9 cellular contexts compared by ENCODE assay signal in the genomic region with DNA sequence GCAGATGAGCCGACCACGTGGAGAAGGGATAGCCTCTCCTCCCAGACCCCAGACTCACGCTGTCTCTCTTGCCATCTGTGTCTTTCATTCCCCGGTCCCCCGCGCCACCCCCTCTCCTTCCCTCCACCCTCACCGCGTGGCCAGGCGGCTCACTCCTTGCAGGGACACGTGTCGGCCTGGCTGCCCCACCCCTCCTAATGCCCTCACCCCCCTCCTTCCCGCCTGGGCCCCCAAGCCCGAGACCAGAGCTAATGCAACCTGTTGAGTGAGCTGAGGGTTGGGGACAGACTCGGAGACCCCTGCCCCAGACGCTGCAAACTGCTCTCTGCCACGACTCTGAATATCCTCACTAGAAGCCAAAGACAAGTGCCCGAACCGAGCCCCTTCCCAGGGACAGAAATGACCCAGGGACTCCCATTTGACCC. TPM values are rescaled to one million over a fixed set of nuclear protein-coding genes. Genes with fewer than 3 reads are reported as not detected.
A peak's percentile ranks its signal among the peaks of the same experiment; 100 is the strongest.
DNase-seq lines count a peak whose midpoint lies in the region; ATAC-seq, FAIRE-seq and TF ChIP-seq lines count a peak whose summit lies in the region.
"Had no signal": no experiment of that assay in that cellular context is flagged by ENCODE, and none has a peak within 500 bp of the region (broad histone marks: within the 10 kb centered on the region; RNA-seq: fewer than 3 reads in every experiment).

No MANE protein-coding gene starts in this region.

- H3K79me2 ChIP-seq in endothelial cell of umbilical vein (ENCODE audit: control insufficient read depth, insufficient read depth, low read length) = peaks cover 10% of the 10 kb centered on the region

- ATAC-seq in right cardiac atrium (peak in 1 of 2 donors; percentile 67), activated B cell treated with CpG ODN at 0.5 μM for 24 hours (ENCODE audit: low read depth) (peak; percentile 59), HG03039 (IDR thresholded peaks at IDR 0.05; ENCODE audit: unreplicated experiment) (no peak)

- H3K4me3 ChIP-seq in right cardiac atrium (ENCODE audit: low read length) (peak overlapping the region; percentile 44), endothelial cell of umbilical vein (replicated peaks in 1 of 3; ENCODE audit: insufficient read depth in 1 of 3, low read depth in 1 of 3, low read length in 3 of 3) (peak overlapping the region; percentile 11 to 62 (median 15)), skin epidermis (peak overlapping the region; percentile 19 to 40 (median 30))

- CTCF ChIA-PET in activated B cell treated with CpG ODN at 0.5 μM for 24 hours (lab: Charles Lee) (no interaction called here), endothelial cell of umbilical vein (lab: Charles Lee) (interaction anchor here (1.1 to 1.5 kb wide), 2 partner anchors 54 to 385 kb away, joined by 3 to 6 read pairs; a partner anchor contains a TSS)

- peaks cover 17% of the 10 kb centered on the region for H3K36me3 Mint-ChIP-seq in activated B cell treated with CpG ODN at 0.5 μM for 24 hours (ENCODE audit: low read depth)

- H3K27ac Mint-ChIP-seq in activated B cell treated with CpG ODN at 0.5 μM for 24 hours = peak overlapping the region; percentile 50

- TF ChIP-seq CTCF in activated B cell treated with CpG ODN at 0.5 μM for 24 hours (IDR thresholded peaks at IDR 0.05) (no peak), endothelial cell of umbilical vein (IDR thresholded peaks at IDR 0.05; ENCODE audit: extremely low read depth in 1 of 2, insufficient read depth in 1 of 2, low read depth in 1 of 2, low read length in 2 of 2) (no peak)

- no peaks in the 10 kb centered on the region for H3K36me3 ChIP-seq in endothelial cell of umbilical vein (ENCODE audit: control insufficient read depth in 2 of 2, extremely low read depth in 1 of 2, insufficient read depth in 2 of 2, low read length in 2 of 2)

- H3K4me1 ChIP-seq in right cardiac atrium (ENCODE audit: control insufficient read depth, insufficient read depth, low read length) = no peaks in the 10 kb centered on the region
- H3K4me1 ChIP-seq in endothelial cell of umbilical vein (ENCODE audit: control insufficient read depth, extremely low read depth, insufficient read depth, low read length) = no peaks in the 10 kb centered on the region

- H2AFZ ChIP-seq in endothelial cell of umbilical vein (ENCODE audit: low read depth, low read length) = peak overlapping the region; percentile 79

- 3% methylated on average over 18 of the region's 18 CpGs for WGBS in right cardiac atrium

- H3K27me3 Mint-ChIP-seq in activated B cell treated with CpG ODN at 0.5 μM for 24 hours = no peaks in the 10 kb centered on the region

- FAIRE-seq in endothelial cell of umbilical vein (lab: Jason Lieb, UNC) = peak; percentile 62
- FAIRE-seq: endometrium had no signal

- peaks cover 12% of the 10 kb centered on the region for H3K4me1 Mint-ChIP-seq in activated B cell treated with CpG ODN at 0.5 μM for 24 hours

- no peaks in the 10 kb centered on the region for H4K20me1 ChIP-seq in endothelial cell of umbilical vein (replicated peaks; ENCODE audit: control insufficient read depth, extremely low read depth, insufficient read depth, low read length)

- no peak for TF ChIP-seq POLR2A in endothelial cell of umbilical vein (IDR thresholded peaks at IDR 0.05; ENCODE audit: low read depth, low read length)

- H3K27me3 ChIP-seq in right cardiac atrium (ENCODE audit: control insufficient read depth, insufficient read depth) = no peaks in the 10 kb centered on the region
- H3K27me3 ChIP-seq in endothelial cell of umbilical vein (ENCODE audit: control insufficient read depth in 2 of 2, insufficient read depth in 2 of 2, low read length in 2 of 2) = peaks cover 2 to 8% of the 10 kb centered on the region in 2 experiments

- no peak overlapping the region for H3K9ac ChIP-seq in endothelial cell of umbilical vein (replicated peaks; ENCODE audit: extremely low read depth, insufficient read depth, low read length)

- intact Hi-C loops in right cardiac atrium (cut with DNase I) (no loop called here), cardiac septum (cut with DNase I) (no loop called here), activated B cell treated with CpG ODN at 0.5 μM for 24 hours (cut with micrococcal nuclease) (loop anchor here (5.0 kb wide), 2 partner anchors 39 to 636 kb away; a partner anchor contains a TSS), endothelial cell of umbilical vein (cut with micrococcal nuclease) (no loop called here)

- peak overlapping the region; percentile 91 for H3K4me3 Mint-ChIP-seq in activated B cell treated with CpG ODN at 0.5 μM for 24 hours

- no peaks in the 10 kb centered on the region for H3K9me3 ChIP-seq in right cardiac atrium (ENCODE audit: control insufficient read depth, low read length)
- no peaks in the 10 kb centered on the region for H3K9me3 ChIP-seq in endothelial cell of umbilical vein (replicated peaks; ENCODE audit: control insufficient read depth, insufficient read depth, low read length)

- H3K27ac ChIP-seq in right cardiac atrium (ENCODE audit: low read length) (no peak overlapping the region), endothelial cell of umbilical vein (ENCODE audit: insufficient read depth, low read depth, low read length) (peak overlapping the region; percentile 7), skin epidermis (peak overlapping the region in 17 of 21 experiments; percentile 21 to 83 (median 63))

- POLR2A ChIA-PET in activated B cell treated with CpG ODN at 0.5 μM for 24 hours (lab: Charles Lee) (interaction anchor here (0.6 to 1.1 kb wide), 4 partner anchors 39 to 1324 kb away, joined by 3 to 4 read pairs (median 4); a partner anchor contains a TSS), endothelial cell of umbilical vein (lab: Charles Lee) (interaction anchor here (1.2 kb wide), 1 partner anchor 107 kb away, joined by 3 read pairs; no protein-coding TSS in a partner anchor)

- no TSS peak for BruUV-seq in endothelial cell of umbilical vein (replicated peaks; lab: Mats Ljungman, UMichigan)

- dilution Hi-C loops in endothelial cell of umbilical vein (cut with MboI; ENCODE audit: extremely low pct_ligation_motif_present, low sequenced_read_pairs) = no loop called here

- H3K9me3 Mint-ChIP-seq in activated B cell treated with CpG ODN at 0.5 μM for 24 hours = no peaks in the 10 kb centered on the region

- no peak overlapping the region for H3K4me2 ChIP-seq in endothelial cell of umbilical vein (ENCODE audit: insufficient read depth, low read length)

- no peaks in the 10 kb centered on the region for H3K9me1 ChIP-seq in endothelial cell of umbilical vein (replicated peaks; ENCODE audit: control insufficient read depth, extremely low read depth, insufficient read depth, low read length)

- peak in 1 of 3 donors; percentile 48 for DNase-seq in right cardiac atrium
- DNase-seq in cardiac septum (ENCODE audit: low spot score) = no peak
- no peak for DNase-seq in activated B cell treated with CpG ODN at 0.5 μM for 24 hours
- DNase-seq in endothelial cell of umbilical vein (ENCODE audit: low read depth, low spot score) = no peak
- DNase-seq in NCI-H2029 (lab: John Stamatoyannopoulos, UW) = no peak
- no peak for DNase-seq in dedifferentiated amniotic fluid mesenchymal stem cell (ENCODE audit: extremely low spot score)

RNA-seq across cellular contexts. Expression of a gene that starts 1.8 kb away (rescaled TPM):
- total RNA-seq in right cardiac atrium (1 to 10 TPM in 3 of 4 donors, under 1 TPM in 1; 0.41 to 6.5 (median 3.7) TPM), cardiac septum (2.2 TPM), activated B cell treated with CpG ODN at 0.5 μM for 24 hours (23.5 and 28.9 TPM in 2 replicates), endothelial cell of umbilical vein (25.1 and 28.8 TPM in 2 replicates)
- polyA plus RNA-seq in right cardiac atrium (3.0 TPM), endothelial cell of umbilical vein (21.6 and 24.1 TPM in 2 replicates)
- polyA plus RNA-seq in endothelial cell of umbilical vein (2011; cell fraction: cytosol; rRNA removed) = 16.7 and 18.8 TPM in 2 replicates
- 19.6 and 19.9 TPM in 2 replicates for polyA plus RNA-seq in endothelial cell of umbilical vein (2011; cell fraction: nucleus; rRNA removed)
- 47.5 and 50.6 TPM in 2 replicates for polyA plus RNA-seq in endothelial cell of umbilical vein (2012)
- 22.3 and 27.9 TPM in 2 replicates for polyA minus RNA-seq in endothelial cell of umbilical vein
- 285 TPM for polyA minus RNA-seq in endothelial cell of umbilical vein (2011; cell fraction: cytosol; rRNA and poly(A)+ RNA removed)
- 5.5 and 7.1 TPM in 2 replicates for polyA minus RNA-seq in endothelial cell of umbilical vein (2011; cell fraction: nucleus; rRNA and poly(A)+ RNA removed)

RNA-seq across cellular contexts. Expression of a gene that starts 7.7 kb away (rescaled TPM):
- total RNA-seq in right cardiac atrium = 10 to 100 TPM; 19.9 to 25.5 (median 21.8) TPM
- polyA plus RNA-seq in right cardiac atrium = 20.0 TPM
- 18.8 TPM for total RNA-seq in cardiac septum
- 39.9 and 44.5 TPM in 2 replicates for total RNA-seq in activated B cell treated with CpG ODN at 0.5 μM for 24 hours
- total RNA-seq in endothelial cell of umbilical vein = 52.9 and 59.9 TPM in 2 replicates
- 63.9 and 76.3 TPM in 2 replicates for polyA plus RNA-seq in endothelial cell of umbilical vein
- 48.4 and 48.8 TPM in 2 replicates for polyA plus RNA-seq in endothelial cell of umbilical vein (2011; cell fraction: cytosol; rRNA removed)
- polyA plus RNA-seq in endothelial cell of umbilical vein (2011; cell fraction: nucleus; rRNA removed) = 71.9 and 81.7 TPM in 2 replicates
- 59.4 and 64.5 TPM in 2 replicates for polyA plus RNA-seq in endothelial cell of umbilical vein (2012)
- polyA minus RNA-seq in endothelial cell of umbilical vein = 26.5 and 27.7 TPM in 2 replicates
- 62.0 TPM for polyA minus RNA-seq in endothelial cell of umbilical vein (2011; cell fraction: cytosol; rRNA and poly(A)+ RNA removed)
- polyA minus RNA-seq in endothelial cell of umbilical vein (2011; cell fraction: nucleus; rRNA and poly(A)+ RNA removed) = 14.8 and 17.6 TPM in 2 replicates

RNA-seq across cellular contexts. Expression of a gene that starts 40.5 kb away (rescaled TPM):
- 10 to 100 TPM; 16.1 to 22.3 (median 19.8) TPM for total RNA-seq in right cardiac atrium
- polyA plus RNA-seq in right cardiac atrium = 14.0 TPM
- total RNA-seq in cardiac septum = 12.9 TPM
- total RNA-seq in activated B cell treated with CpG ODN at 0.5 μM for 24 hours = 7.8 and 9.8 TPM in 2 replicates
- total RNA-seq in endothelial cell of umbilical vein = 7.6 and 12.0 TPM in 2 replicates
- 20.9 and 21.0 TPM in 2 replicates for polyA plus RNA-seq in endothelial cell of umbilical vein
- 11.6 and 13.7 TPM in 2 replicates for polyA plus RNA-seq in endothelial cell of umbilical vein (2011; cell fraction: cytosol; rRNA removed)
- polyA plus RNA-seq in endothelial cell of umbilical vein (2011; cell fraction: nucleus; rRNA removed) = 23.1 and 23.8 TPM in 2 replicates
- 8.5 and 10.6 TPM in 2 replicates for polyA plus RNA-seq in endothelial cell of umbilical vein (2012)
- 15.3 and 19.9 TPM in 2 replicates for polyA minus RNA-seq in endothelial cell of umbilical vein
- polyA minus RNA-seq in endothelial cell of umbilical vein (2011; cell fraction: cytosol; rRNA and poly(A)+ RNA removed) = 6.0 TPM
- 9.2 and 10.5 TPM in 2 replicates for polyA minus RNA-seq in endothelial cell of umbilical vein (2011; cell fraction: nucleus; rRNA and poly(A)+ RNA removed)

RNA-seq across cellular contexts. Expression of a gene that starts 53.3 kb away (rescaled TPM):
- 10 to 100 TPM; 74.8 to 93.4 (median 83.0) TPM for total RNA-seq in right cardiac atrium
- 118 TPM for polyA plus RNA-seq in right cardiac atrium
- 38.6 TPM for total RNA-seq in cardiac septum
- total RNA-seq in activated B cell treated with CpG ODN at 0.5 μM for 24 hours = 72.4 and 75.5 TPM in 2 replicates
- total RNA-seq in endothelial cell of umbilical vein = 102 and 114 TPM in 2 replicates
- polyA plus RNA-seq in endothelial cell of umbilical vein = 178 and 183 TPM in 2 replicates
- 102 and 113 TPM in 2 replicates for polyA plus RNA-seq in endothelial cell of umbilical vein (2011; cell fraction: cytosol; rRNA removed)
- polyA plus RNA-seq in endothelial cell of umbilical vein (2011; cell fraction: nucleus; rRNA removed) = 62.3 and 69.1 TPM in 2 replicates
- polyA plus RNA-seq in endothelial cell of umbilical vein (2012) = 53.8 and 74.0 TPM in 2 replicates
- 154 and 168 TPM in 2 replicates for polyA minus RNA-seq in endothelial cell of umbilical vein
- 292 TPM for polyA minus RNA-seq in endothelial cell of umbilical vein (2011; cell fraction: cytosol; rRNA and poly(A)+ RNA removed)
- 15.5 and 18.6 TPM in 2 replicates for polyA minus RNA-seq in endothelial cell of umbilical vein (2011; cell fraction: nucleus; rRNA and poly(A)+ RNA removed)

RNA-seq across cellular contexts. Expression of a gene that starts 56.5 kb away (rescaled TPM):
- total RNA-seq in right cardiac atrium (not detected), cardiac septum (not detected), activated B cell treated with CpG ODN at 0.5 μM for 24 hours (not detected in 2 replicates), endothelial cell of umbilical vein (not detected in 2 replicates)
- polyA plus RNA-seq in right cardiac atrium (not detected), endothelial cell of umbilical vein (not detected in 2 replicates)
- polyA plus RNA-seq in endothelial cell of umbilical vein (2011; cell fraction: cytosol; rRNA removed) = not detected in 2 replicates
- not detected in 2 replicates for polyA plus RNA-seq in endothelial cell of umbilical vein (2011; cell fraction: nucleus; rRNA removed)
- polyA plus RNA-seq in endothelial cell of umbilical vein (2012) = not detected in 2 replicates
- polyA minus RNA-seq in endothelial cell of umbilical vein = not detected in 2 replicates
- not detected for polyA minus RNA-seq in endothelial cell of umbilical vein (2011; cell fraction: cytosol; rRNA and poly(A)+ RNA removed)
- not detected in 2 replicates for polyA minus RNA-seq in endothelial cell of umbilical vein (2011; cell fraction: nucleus; rRNA and poly(A)+ RNA removed)
